In genomic region chr17:41553987-41554680, GRCh38 we compare ENCODE assay signal across 1 cellular context.
TF ChIP-seq lines count a peak whose summit lies in the region.

No MANE protein-coding gene starts in this region.

TF ChIP-seq in GM12878, 131 proteins besides CTCF, POLR2A, EP300 and RAD21:
- TF ChIP-seq, protein P1, sequence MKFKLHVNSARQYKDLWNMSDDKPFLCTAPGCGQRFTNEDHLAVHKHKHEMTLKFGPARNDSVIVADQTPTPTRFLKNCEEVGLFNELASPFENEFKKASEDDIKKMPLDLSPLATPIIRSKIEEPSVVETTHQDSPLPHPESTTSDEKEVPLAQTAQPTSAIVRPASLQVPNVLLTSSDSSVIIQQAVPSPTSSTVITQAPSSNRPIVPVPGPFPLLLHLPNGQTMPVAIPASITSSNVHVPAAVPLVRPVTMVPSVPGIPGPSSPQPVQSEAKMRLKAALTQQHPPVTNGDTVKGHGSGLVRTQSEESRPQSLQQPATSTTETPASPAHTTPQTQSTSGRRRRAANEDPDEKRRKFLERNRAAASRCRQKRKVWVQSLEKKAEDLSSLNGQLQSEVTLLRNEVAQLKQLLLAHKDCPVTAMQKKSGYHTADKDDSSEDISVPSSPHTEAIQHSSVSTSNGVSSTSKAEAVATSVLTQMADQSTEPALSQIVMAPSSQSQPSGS (IDR thresholded peaks at IDR 0.05; ENCODE audit: low read length) = no peak
- TF ChIP-seq ZNF24 (IDR thresholded peaks at IDR 0.05) (peak; percentile 39; the same call in 1 of the 2 replicates), ASH2L (IDR thresholded peaks at IDR 0.05; ENCODE audit: borderline replicate concordance, low read depth) (no peak), NBN (IDR thresholded peaks at IDR 0.05) (no peak), IKZF1 (conservative IDR thresholded peaks at IDR 0.05) (no peak)
- TF ChIP-seq, protein P2, sequence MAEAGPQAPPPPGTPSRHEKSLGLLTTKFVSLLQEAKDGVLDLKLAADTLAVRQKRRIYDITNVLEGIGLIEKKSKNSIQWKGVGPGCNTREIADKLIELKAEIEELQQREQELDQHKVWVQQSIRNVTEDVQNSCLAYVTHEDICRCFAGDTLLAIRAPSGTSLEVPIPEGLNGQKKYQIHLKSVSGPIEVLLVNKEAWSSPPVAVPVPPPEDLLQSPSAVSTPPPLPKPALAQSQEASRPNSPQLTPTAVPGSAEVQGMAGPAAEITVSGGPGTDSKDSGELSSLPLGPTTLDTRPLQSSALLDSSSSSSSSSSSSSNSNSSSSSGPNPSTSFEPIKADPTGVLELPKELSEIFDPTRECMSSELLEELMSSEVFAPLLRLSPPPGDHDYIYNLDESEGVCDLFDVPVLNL (IDR thresholded peaks at IDR 0.05; ENCODE audit: low read depth, low read length) = no peak
